Comparison of ENCODE assay signal across 8 cellular contexts in genomic region chr1:161020573-161021167, GRCh38. TPM values are rescaled to one million over a fixed set of nuclear protein-coding genes. Genes with fewer than 3 reads are reported as not detected.
DNase-seq lines count a peak whose midpoint lies in the region; ATAC-seq and TF ChIP-seq lines count a peak whose summit lies in the region.

Gene F11R, minus strand, starts transcription at chr1:161021152. Its CDS starts 79 bp downstream, at chr1:161021073.

- H2BK20ac ChIP-seq in IMR-90 (ENCODE audit: low read depth, low read length), result no peak within 1 kb of the TSS

- dilution Hi-C loops in IMR-90 (cut with HindIII; ENCODE audit: low sequenced_read_pairs, unreplicated experiment), result no loop called here

- peak; percentile 56 for DNase-seq in activated CD4-positive, alpha-beta T cell treated with anti-CD3 and anti-CD28 coated beads for 36 hours
- DNase-seq in activated CD4-positive, alpha-beta T cell treated with anti-CD3 and anti-CD28 coated beads for 1 hour, result no peak
- DNase-seq in IMR-90 (no peak), T-helper 9 cell (peak; percentile 32), endothelial cell (ENCODE audit: low spot score) (peak; percentile 77), mesothelial cell of epicardium (ENCODE audit: low spot score in 2 of 2, unreplicated experiment in 2 of 2) (peak; percentile 32 to 65), type B pancreatic cell (ENCODE audit: extremely low spot score, unreplicated experiment) (no peak)

- no peaks in the 10 kb centered on the region for H3K36me3 Mint-ChIP-seq in activated CD4-positive, alpha-beta T cell treated with anti-CD3 and anti-CD28 coated beads for 36 hours (ENCODE audit: low read depth)
- H3K36me3 Mint-ChIP-seq in endothelial cell (ENCODE audit: low read depth, unreplicated experiment), result peaks cover 25% of the 10 kb centered on the region
- no peaks in the 10 kb centered on the region for H3K36me3 Mint-ChIP-seq in mesothelial cell of epicardium
- H3K36me3 Mint-ChIP-seq in type B pancreatic cell, result peaks cover 8% of the 10 kb centered on the region

- H3K18ac ChIP-seq in IMR-90 (ENCODE audit: low read depth, low read length), result no peak within 1 kb of the TSS

- peaks cover 3% of the 10 kb centered on the region; the same call in 1 of the 2 replicates for H3K4me1 ChIP-seq in IMR-90 (ENCODE audit: control insufficient read depth, insufficient read depth, low read length)

- intact Hi-C loops in activated CD4-positive, alpha-beta T cell treated with anti-CD3 and anti-CD28 coated beads for 36 hours (cut with DNase I, micrococcal nuclease), result loop anchor here (1.0 to 2.0 kb wide), 5 partner anchors 18 to 378 kb away; partner anchors contain the start of genes TSTD1 (in 1 of the 2) and USF1 (in 1 of the 2)
- intact Hi-C loops in IMR-90 (cut with micrococcal nuclease), result no loop called here

- peak within 1 kb of the TSS; percentile 87 for H3K4me3 Mint-ChIP-seq in activated CD4-positive, alpha-beta T cell treated with anti-CD3 and anti-CD28 coated beads for 36 hours
- H3K4me3 Mint-ChIP-seq in endothelial cell (ENCODE audit: unreplicated experiment) (peak within 1 kb of the TSS; percentile 99), mesothelial cell of epicardium (peak within 1 kb of the TSS; percentile 86), type B pancreatic cell (peak within 1 kb of the TSS; percentile 93)

- peaks cover 28% of the 10 kb centered on the region for H3K27me3 ChIP-seq in IMR-90 (ENCODE audit: control insufficient read depth, insufficient read depth, low read length)

- no peaks in the 10 kb centered on the region for H3K9me3 Mint-ChIP-seq in activated CD4-positive, alpha-beta T cell treated with anti-CD3 and anti-CD28 coated beads for 36 hours (ENCODE audit: low read depth)
- H3K9me3 Mint-ChIP-seq in endothelial cell (ENCODE audit: unreplicated experiment) (no peaks in the 10 kb centered on the region), mesothelial cell of epicardium (no peaks in the 10 kb centered on the region), type B pancreatic cell (no peaks in the 10 kb centered on the region)

- H3K4ac ChIP-seq in IMR-90 (ENCODE audit: low read depth, low read length), result no peak within 1 kb of the TSS

- peak within 1 kb of the TSS; percentile 50; the same call in 1 of the 2 replicates for H3K23ac ChIP-seq in IMR-90 (ENCODE audit: low read depth, low read length)

- H3K27me3 Mint-ChIP-seq in activated CD4-positive, alpha-beta T cell treated with anti-CD3 and anti-CD28 coated beads for 36 hours, result no peaks in the 10 kb centered on the region
- H3K27me3 Mint-ChIP-seq in endothelial cell (ENCODE audit: unreplicated experiment) (peaks cover 13% of the 10 kb centered on the region), mesothelial cell of epicardium (ENCODE audit: low read depth) (peaks cover 8% of the 10 kb centered on the region), type B pancreatic cell (peaks cover 53% of the 10 kb centered on the region)

- peak within 1 kb of the TSS; percentile 92 for H2AFZ ChIP-seq in IMR-90 (replicated peaks; ENCODE audit: low read length, poor library complexity)

- TF ChIP-seq CTCF in IMR-90 (conservative IDR thresholded peaks at IDR 0.05; ENCODE audit: low read depth, low read length), result 0 out of 2 replicates have a peak, but pooled peaks have one; percentile 3
- TF ChIP-seq CTCF in endothelial cell (IDR thresholded peaks at IDR 0.05; ENCODE audit: unreplicated experiment), result peak; percentile 38
- peak; percentile 30 for TF ChIP-seq CTCF in mesothelial cell of epicardium (IDR thresholded peaks at IDR 0.05; ENCODE audit: unreplicated experiment)
- TF ChIP-seq CTCF in type B pancreatic cell (conservative IDR thresholded peaks at IDR 0.05), result peak; percentile 64

- H4K20me1 ChIP-seq in IMR-90 (ENCODE audit: insufficient read depth, low read length), result no peaks in the 10 kb centered on the region

- POLR2A ChIA-PET in activated CD4-positive, alpha-beta T cell treated with anti-CD3 and anti-CD28 coated beads for 36 hours (lab: Charles Lee), result interaction anchor here (1.0 to 1.9 kb wide), 6 partner anchors 17 to 225 kb away, joined by 3 to 8 read pairs (median 4); partner anchors contain the start of genes ARHGAP30, DEDD, LY9 and USF1
- POLR2A ChIA-PET in IMR-90 (lab: Charles Lee; ENCODE audit: unreplicated experiment), result no interaction called here

- ATAC-seq in activated CD4-positive, alpha-beta T cell treated with anti-CD3 and anti-CD28 coated beads for 36 hours, result peak; percentile 48
- ATAC-seq in GM21576 (IDR thresholded peaks at IDR 0.05; ENCODE audit: unreplicated experiment), result peak; percentile 44
- ATAC-seq in IMR-90 (ENCODE audit: low read depth), result peak; percentile 48

- H3K56ac ChIP-seq in IMR-90 (ENCODE audit: extremely low read depth, insufficient read depth, low read length), result no peak within 1 kb of the TSS

- no peak for TF ChIP-seq POLR2A in IMR-90 (IDR thresholded peaks at IDR 0.05; ENCODE audit: low read depth, low read length)

- H2AK5ac ChIP-seq in IMR-90 (ENCODE audit: low read depth, low read length), result no peak within 1 kb of the TSS

- H3K9me1 ChIP-seq in IMR-90 (ENCODE audit: insufficient read depth, low read length), result peaks cover 6% of the 10 kb centered on the region; the same call in 1 of the 2 replicates

- H4K5ac ChIP-seq in IMR-90 (ENCODE audit: low read depth, low read length), result no peak within 1 kb of the TSS

- H3K36me3 ChIP-seq in IMR-90 (ENCODE audit: control insufficient read depth, insufficient read depth, low read length), result no peaks in the 10 kb centered on the region

- H3K9me3 ChIP-seq in IMR-90 (ENCODE audit: control insufficient read depth, insufficient read depth, low read length), result no peaks in the 10 kb centered on the region

- no TSS peak for BruUV-seq in IMR-90 (replicated peaks; lab: Mats Ljungman, UMichigan)

- H3K4me1 Mint-ChIP-seq in activated CD4-positive, alpha-beta T cell treated with anti-CD3 and anti-CD28 coated beads for 36 hours, result peaks cover 33% of the 10 kb centered on the region
- H3K4me1 Mint-ChIP-seq in endothelial cell (ENCODE audit: unreplicated experiment), result peaks cover 52% of the 10 kb centered on the region
- H3K4me1 Mint-ChIP-seq in mesothelial cell of epicardium, result peaks cover 45% of the 10 kb centered on the region
- peaks cover 24% of the 10 kb centered on the region for H3K4me1 Mint-ChIP-seq in type B pancreatic cell (ENCODE audit: unreplicated experiment)

- H3K27ac Mint-ChIP-seq in activated CD4-positive, alpha-beta T cell treated with anti-CD3 and anti-CD28 coated beads for 36 hours, result peak within 1 kb of the TSS; percentile 86
- H3K27ac Mint-ChIP-seq in endothelial cell (ENCODE audit: unreplicated experiment) (peak within 1 kb of the TSS; percentile 99), mesothelial cell of epicardium (peak within 1 kb of the TSS; percentile 100), type B pancreatic cell (peak within 1 kb of the TSS; percentile 98)

- no peak within 1 kb of the TSS for H4K8ac ChIP-seq in IMR-90 (ENCODE audit: low read depth in 2 of 2, low read length in 2 of 2)

- H3K79me1 ChIP-seq in IMR-90 (ENCODE audit: low read depth in 1 of 2, low read length in 2 of 2), result no peaks in the 10 kb centered on the region

- 4% methylated on average over 13 of the region's 35 CpGs; no CpG with 5 or more reads in 1 of the 2 experiments for WGBS in IMR-90 (ENCODE audit: extremely low coverage in 2 of 2, insufficient read length in 1 of 2), 2 experiments

- H2BK15ac ChIP-seq in IMR-90 (ENCODE audit: low read depth, low read length), result no peak within 1 kb of the TSS

- H3K27ac ChIP-seq in IMR-90 (ENCODE audit: insufficient read depth, low read length), result no peak within 1 kb of the TSS

- peak within 1 kb of the TSS; percentile 58 for H3K4me3 ChIP-seq in IMR-90 (ENCODE audit: insufficient read depth, low read depth, low read length)

- in situ Hi-C loops in IMR-90 (cut with MboI; ENCODE audit: low sequenced_read_pairs), result no loop called here

- H2BK5ac ChIP-seq in IMR-90 (ENCODE audit: low read depth, low read length, poor library complexity, severe bottlenecking), result no peak within 1 kb of the TSS

- CTCF ChIA-PET in activated CD4-positive, alpha-beta T cell treated with anti-CD3 and anti-CD28 coated beads for 36 hours (lab: Charles Lee), result interaction anchor here (0.5 to 2.6 kb wide), 16 partner anchors 7 to 216 kb away, joined by 3 to 11 read pairs (median 5); partner anchors contain the start of genes ARHGAP30, TSTD1 and USF1
- CTCF ChIA-PET in IMR-90 (lab: Yijun Ruan, JAX), result interaction anchor here (1.3 kb wide), 1 partner anchor 23 kb away, joined by 5 read pairs; no protein-coding TSS in a partner anchor

- no peak within 1 kb of the TSS for H3K9ac ChIP-seq in IMR-90 (ENCODE audit: low read depth, low read length)

- peak within 1 kb of the TSS; percentile 99 for H3K4me2 ChIP-seq in IMR-90 (ENCODE audit: low read depth, low read length)

- no peak within 1 kb of the TSS; the same call in 1 of the 2 replicates for H4K91ac ChIP-seq in IMR-90 (ENCODE audit: insufficient read depth, low read depth, low read length)

- no peak within 1 kb of the TSS for H2AK9ac ChIP-seq in IMR-90 (replicated peaks; ENCODE audit: low read depth, low read length, poor library complexity)

- TF ChIP-seq RAD21 in IMR-90 (IDR thresholded peaks at IDR 0.05; ENCODE audit: low read length), result no peak

- H3K14ac ChIP-seq in IMR-90 (replicated peaks; ENCODE audit: low read depth, low read length), result no peak within 1 kb of the TSS

- H2BK120ac ChIP-seq in IMR-90 (ENCODE audit: low read depth, low read length), result no peak within 1 kb of the TSS

TF ChIP-seq in IMR-90, 13 proteins besides CTCF, POLR2A, EP300 and RAD21 (continues in another document):
- TF ChIP-seq CEBPB (IDR thresholded peaks at IDR 0.05; ENCODE audit: low read depth, low read length), result no peak
- no peak for TF ChIP-seq CHD1 (IDR thresholded peaks at IDR 0.05; ENCODE audit: low read depth, low read length)
- no peak for TF ChIP-seq SMC3 (IDR thresholded peaks at IDR 0.05; ENCODE audit: low read depth, low read length)
- no peak for TF ChIP-seq BHLHE40 (IDR thresholded peaks at IDR 0.05; ENCODE audit: low read depth, low read length)
- TF ChIP-seq USF2 (IDR thresholded peaks at IDR 0.05; ENCODE audit: low read depth, low read length), result no peak

RNA-seq across cellular contexts. Expression of gene F11R, which starts in this region (rescaled TPM):
- 10 to 100 TPM; 16.9 to 25.2 TPM for total RNA-seq in activated CD4-positive, alpha-beta T cell treated with anti-CD3 and anti-CD28 coated beads for 36 hours
- total RNA-seq in IMR-90 (2012; rRNA removed) (0.83 and 2.2 TPM in 2 replicates), endothelial cell (ENCODE audit: unreplicated experiment) (361 TPM), mesothelial cell of epicardium (114 to 132 TPM (median 122 TPM) in 3 replicates), type B pancreatic cell (ENCODE audit: low replicate concordance) (66.8 and 147 TPM in 2 replicates)
- 0.47 and 0.79 TPM in 2 replicates for polyA plus RNA-seq in IMR-90 (2012; rRNA removed)
- 0.78 and 2.0 TPM in 2 replicates for polyA plus RNA-seq in IMR-90 (2012; cell fraction: cytosol; rRNA removed)
- polyA plus RNA-seq in IMR-90 (2012; cell fraction: nucleus; rRNA removed; ENCODE audit: low replicate concordance), result 0.44 and 0.60 TPM in 2 replicates

Comparison
In these comparisons a context has a peak if more than half of its experiments do, and no peak if none do; other contexts are left out.
1. DNase-seq: peak in activated CD4-positive, alpha-beta T cell treated with anti-CD3 and anti-CD28 coated beads for 36 hours (single experiment), T-helper 9 cell (single experiment), endothelial cell (single experiment) and mesothelial cell of epicardium (2 of 2); none in activated CD4-positive, alpha-beta T cell treated with anti-CD3 and anti-CD28 coated beads for 1 hour (single experiment), IMR-90 (single experiment) and type B pancreatic cell (single experiment).
2. CTCF ChIP-seq: peak in every context shown above with its lines; median percentile 64 in type B pancreatic cell; 38 in endothelial cell; 30 in mesothelial cell of epicardium; 3 in IMR-90.
3. Peak in every context shown above with its lines, with median percentiles within 50 percentile points of each other: ATAC-seq, H3K27ac Mint-ChIP-seq and H3K4me3 Mint-ChIP-seq.